In genomic region chr12:89225401-89225800, GRCh38 we compare ENCODE assay signal across 8 cellular contexts.
DNase-seq lines count a peak whose midpoint lies in the region; ATAC-seq, FAIRE-seq and TF ChIP-seq lines count a peak whose summit lies in the region.

No MANE protein-coding gene starts in this region.

- H3K9me3 ChIP-seq in pancreas = no peaks in the 10 kb centered on the region

- H3K27me3 ChIP-seq in pancreas = no peaks in the 10 kb centered on the region

- ATAC-seq in HG03159 (IDR thresholded peaks at IDR 0.05; ENCODE audit: unreplicated experiment) = peak; percentile 62
- ATAC-seq in pancreas = peak in 3 of 4 donors; percentile 39 to 69 (median 49)
- ATAC-seq in HG02938 (IDR thresholded peaks at IDR 0.05; ENCODE audit: unreplicated experiment) = no peak

- FAIRE-seq in pancreas (lab: Jason Lieb, UNC) (no peak), urothelium cell line (lab: Jason Lieb, UNC) (no peak)

- intact Hi-C loops in pancreas (cut with DNase I) = no loop called here

- TF ChIP-seq CTCF in choroid plexus epithelial cell (conservative IDR thresholded peaks at IDR 0.05; ENCODE audit: low read depth, low read length) = no peak
- no peak for TF ChIP-seq CTCF in pancreas (IDR thresholded peaks at IDR 0.05)

- WGBS in pancreas, 2 donors = 84 to 94% methylated on average over 5 of the region's 5 CpGs

- H3K36me3 ChIP-seq in pancreas = no peaks in the 10 kb centered on the region

- H3K4me1 ChIP-seq in pancreas = peaks cover 0 to 11% (median 5%) of the 10 kb centered on the region in 3 donors

- H3K4me3 ChIP-seq in choroid plexus epithelial cell (ENCODE audit: low read depth, low read length) (no peak overlapping the region), pancreas (no peak overlapping the region)

- H3K27ac ChIP-seq in pancreas = peak overlapping the region in 2 of 4 donors; percentile 41 to 63

- DNase-seq in ELR (ENCODE audit: low read depth) (peak; percentile 92), choroid plexus epithelial cell (ENCODE audit: low read depth) (peak; percentile 72), pancreas (no peak), urothelium cell line (ENCODE audit: low spot score) (peak; percentile 62), globus pallidus (ENCODE audit: low spot score) (no peak)
- peak; percentile 48 for DNase-seq in activated CD4-positive, CD25-positive, alpha-beta regulatory T cell treated with anti-CD3 and anti-CD28 coated beads, Interleukin-2, amount 50 U/mL, for 16 hours (ENCODE audit: low read depth, low spot score)

Comparison
In these comparisons a context has a peak if more than half of its experiments do, and no peak if none do; other contexts are left out.
1. DNase-seq: peak in ELR (single experiment), activated CD4-positive, CD25-positive, alpha-beta regulatory T cell treated with anti-CD3 and anti-CD28 coated beads, Interleukin-2, amount 50 U/mL, for 16 hours (single experiment), choroid plexus epithelial cell (single experiment) and urothelium cell line (single experiment); none in pancreas (0 of 6) and globus pallidus (single experiment).